ENCODE assay signal across 20 cellular contexts in genomic region chr10:132657737-132658136, GRCh38.
DNase-seq lines count a peak whose midpoint lies in the region; ATAC-seq and TF ChIP-seq lines count a peak whose summit lies in the region.
"Had no signal": no experiment of that assay in that cellular context is flagged by ENCODE, and none has a peak within 500 bp of the region (broad histone marks: within the 10 kb centered on the region; RNA-seq: fewer than 3 reads in every experiment).

No MANE protein-coding gene starts in this region.

- no peak overlapping the region for H3K23ac ChIP-seq in mesenchymal stem cell (ENCODE audit: low read length in 2 of 2)

- no peak overlapping the region for H3K18ac ChIP-seq in mesenchymal stem cell (ENCODE audit: low read depth in 1 of 2, low read length in 2 of 2)

- no peak overlapping the region for H2BK120ac ChIP-seq in mesenchymal stem cell (ENCODE audit: low read depth, low read length)

- no peak overlapping the region for H2BK12ac ChIP-seq in mesenchymal stem cell (ENCODE audit: low read length in 2 of 2)

- POLR2A ChIA-PET in WTC11 (lab: Charles Lee): no interaction called here

- H3K4me2 ChIP-seq in osteoblast (ENCODE audit: insufficient read depth, low read length): no peak overlapping the region
- H3K4me2 ChIP-seq in mesenchymal stem cell (ENCODE audit: low read length, poor library complexity, severe bottlenecking): no peak overlapping the region
- H3K4me2 ChIP-seq: BLaER1 had no signal

- H2AFZ ChIP-seq in osteoblast (ENCODE audit: low read length) (no peak overlapping the region), mesenchymal stem cell (ENCODE audit: low read depth, low read length) (no peak overlapping the region)

- H2AK5ac ChIP-seq in mesenchymal stem cell (ENCODE audit: low read length, severe bottlenecking): no peak overlapping the region

- H3K4me1 ChIP-seq in osteoblast (ENCODE audit: insufficient read depth, low read length): no peaks in the 10 kb centered on the region
- H3K4me1 ChIP-seq in mesenchymal stem cell (ENCODE audit: control insufficient read depth, insufficient read depth, low read depth, low read length): peaks cover 7% of the 10 kb centered on the region

- H4K91ac ChIP-seq in mesenchymal stem cell (ENCODE audit: low read length): no peak overlapping the region

- H3K4me3 ChIP-seq in H7 (ENCODE audit: insufficient read depth, low read depth, low read length) (no peak overlapping the region), osteoblast (ENCODE audit: insufficient read depth, low read length) (no peak overlapping the region), mesenchymal stem cell (ENCODE audit: insufficient read depth in 1 of 2, low read depth in 1 of 2, low read length in 2 of 2) (no peak overlapping the region)
- H3K4me3 ChIP-seq: BLaER1 had no signal

- H3K4me1 Mint-ChIP-seq in WTC11 (no peaks in the 10 kb centered on the region), Calu3 (ENCODE audit: low read depth, unreplicated experiment) (no peaks in the 10 kb centered on the region)
- H3K4me1 Mint-ChIP-seq: CD14-positive monocyte had no signal

- no peak overlapping the region for H3K9ac ChIP-seq in mesenchymal stem cell (ENCODE audit: low read length)
- H3K9ac ChIP-seq: BLaER1 had no signal

- no peak overlapping the region for H3K4me3 Mint-ChIP-seq in WTC11
- H3K4me3 Mint-ChIP-seq in Calu3 (ENCODE audit: low read depth, unreplicated experiment): no peak overlapping the region
- H3K4me3 Mint-ChIP-seq: CD14-positive monocyte; CD4-positive, alpha-beta memory T cell; CD4-positive, CD25-positive, alpha-beta regulatory T cell; CD8-positive, alpha-beta memory T cell had no signal

- no peak for ATAC-seq in WTC11

- TF ChIP-seq CTCF in WTC11 (IDR thresholded peaks at IDR 0.05): no peak
- TF ChIP-seq CTCF in osteoblast (IDR thresholded peaks at IDR 0.05; ENCODE audit: extremely low read depth, low read depth, low read length): no peak
- no peak for TF ChIP-seq CTCF in Calu3 (IDR thresholded peaks at IDR 0.05; ENCODE audit: unreplicated experiment)

- BruUV-seq in Calu3 (replicated peaks; lab: Mats Ljungman, UMichigan): no TSS peak

- CTCF ChIA-PET in WTC11 (lab: Charles Lee): no interaction called here
- CTCF ChIA-PET in Calu3 (lab: Charles Lee): no interaction called here

- H2BK15ac ChIP-seq in mesenchymal stem cell (ENCODE audit: low read depth, poor library complexity, severe bottlenecking): no peak overlapping the region

- H3K79me1 ChIP-seq in mesenchymal stem cell (replicated peaks; ENCODE audit: low read length, poor library complexity, severe bottlenecking): peaks cover 6% of the 10 kb centered on the region

- H3K36me3 Mint-ChIP-seq in WTC11: no peaks in the 10 kb centered on the region
- H3K36me3 Mint-ChIP-seq in Calu3 (ENCODE audit: insufficient read depth, unreplicated experiment): peaks cover 10% of the 10 kb centered on the region

- WGBS in mesenchymal stem cell: 98% methylated on average over 16 of the region's 16 CpGs

- no peak overlapping the region for H3K14ac ChIP-seq in mesenchymal stem cell (ENCODE audit: low read length in 2 of 2)

- intact Hi-C loops in posterior vena cava (cut with DNase I) (no loop called here), Calu3 (cut with micrococcal nuclease; ENCODE audit: unreplicated experiment) (no loop called here)

- peaks cover 14% of the 10 kb centered on the region for H4K20me1 ChIP-seq in osteoblast (ENCODE audit: insufficient read depth, low read length)

- H3K27ac Mint-ChIP-seq in WTC11 (peak overlapping the region; percentile 49; the same call in 1 of the 2 replicates), Calu3 (ENCODE audit: unreplicated experiment) (no peak overlapping the region)
- H3K27ac Mint-ChIP-seq: CD14-positive monocyte; CD4-positive, alpha-beta memory T cell; CD4-positive, CD25-positive, alpha-beta regulatory T cell; CD8-positive, alpha-beta memory T cell had no signal

- no peak overlapping the region for H2BK5ac ChIP-seq in mesenchymal stem cell (ENCODE audit: low read depth, low read length, poor library complexity, severe bottlenecking)

- DNase-seq in H7 (peak; percentile 50), WTC11 (ENCODE audit: low spot score) (no peak), osteoblast (ENCODE audit: insufficient read length, low spot score, missing footprints) (peak; percentile 61), posterior vena cava (ENCODE audit: low spot score) (peak; percentile 69), mesenchymal stem cell (no peak), Calu3 (no peak), SIG-M5 (lab: John Stamatoyannopoulos, UW) (no peak), putamen (ENCODE audit: low spot score) (no peak)
- DNase-seq: 8988T; ACHN; BE2C; C1 segment of cervical spinal cord; CD4-positive, alpha-beta memory T cell; CD4-positive, CD25-positive, alpha-beta regulatory T cell; CD8-positive, alpha-beta memory T cell; COR-L47; DMS79 treated with DMSO at 0.1 percent for 48 hours; GF-D8 had no signal

- H3K27ac ChIP-seq in osteoblast (ENCODE audit: low read depth, low read length): no peak overlapping the region
- H3K27ac ChIP-seq in mesenchymal stem cell (ENCODE audit: low read length, poor library complexity, severe bottlenecking): no peak overlapping the region
- H3K27ac ChIP-seq: BLaER1 had no signal

- H3K27me3 Mint-ChIP-seq in WTC11 (ENCODE audit: low read depth): no peaks in the 10 kb centered on the region
- no peaks in the 10 kb centered on the region for H3K27me3 Mint-ChIP-seq in Calu3 (ENCODE audit: unreplicated experiment)
- H3K27me3 Mint-ChIP-seq: CD4-positive, alpha-beta memory T cell; CD4-positive, CD25-positive, alpha-beta regulatory T cell; CD8-positive, alpha-beta memory T cell had no signal

- no peaks in the 10 kb centered on the region for H3K79me2 ChIP-seq in osteoblast (ENCODE audit: insufficient read depth, low read length)

- no peak overlapping the region for H3K4ac ChIP-seq in mesenchymal stem cell (ENCODE audit: low read depth in 1 of 2, low read length in 2 of 2)

- H3K9me3 Mint-ChIP-seq in WTC11 (no peaks in the 10 kb centered on the region), Calu3 (ENCODE audit: low read depth, unreplicated experiment) (no peaks in the 10 kb centered on the region)
- H3K9me3 Mint-ChIP-seq: CD4-positive, alpha-beta memory T cell; CD4-positive, CD25-positive, alpha-beta regulatory T cell; CD8-positive, alpha-beta memory T cell had no signal

- H4K8ac ChIP-seq in mesenchymal stem cell (ENCODE audit: low read length): no peak overlapping the region

- no peaks in the 10 kb centered on the region for H3K9me3 ChIP-seq in osteoblast (ENCODE audit: low read depth, low read length)
- H3K9me3 ChIP-seq in mesenchymal stem cell (ENCODE audit: control insufficient read depth, low read length): no peaks in the 10 kb centered on the region
- H3K9me3 ChIP-seq: BE2C had no signal

- H3K36me3 ChIP-seq in H7 (replicated peaks; ENCODE audit: control insufficient read depth, insufficient read depth, low read length) (no peaks in the 10 kb centered on the region), osteoblast (ENCODE audit: insufficient read depth, low read length) (no peaks in the 10 kb centered on the region), mesenchymal stem cell (ENCODE audit: control insufficient read depth in 1 of 2, insufficient read depth in 2 of 2, low read depth in 1 of 2, low read length in 2 of 2) (peaks cover 16 to 50% of the 10 kb centered on the region in 2 experiments)
- H3K36me3 ChIP-seq: BE2C had no signal

- H3K27me3 ChIP-seq in H7 (ENCODE audit: control insufficient read depth, insufficient read depth, low read length) (no peaks in the 10 kb centered on the region), osteoblast (ENCODE audit: insufficient read depth, low read length) (no peaks in the 10 kb centered on the region), mesenchymal stem cell (ENCODE audit: control insufficient read depth in 1 of 2, insufficient read depth in 1 of 2, low read length in 2 of 2) (no peaks in the 10 kb centered on the region)
- H3K27me3 ChIP-seq: BE2C, BLaER1 had no signal

TF ChIP-seq in WTC11, 78 proteins besides CTCF, POLR2A, EP300 and RAD21 (continues in another document):
- no peak for TF ChIP-seq ZNF121 (CRISPR knock-in tag; IDR thresholded peaks at IDR 0.05)
- TF ChIP-seq PRDM15 (CRISPR knock-in tag; IDR thresholded peaks at IDR 0.05): no peak
- TF ChIP-seq E2F5 (CRISPR knock-in tag; IDR thresholded peaks at IDR 0.05): no peak

Comparison
In these comparisons a context has a peak if more than half of its experiments do, and no peak if none do; other contexts are left out.
1. DNase-seq: peak in H7 (single experiment), osteoblast (single experiment) and posterior vena cava (single experiment); none in WTC11 (single experiment), mesenchymal stem cell (single experiment), Calu3 (single experiment), SIG-M5 (single experiment) and putamen (single experiment).